In genomic region chr11:65558785-65559509, GRCh38 we compare ENCODE assay signal across 8 cellular contexts.
A peak's percentile ranks its signal among the peaks of the same experiment; 100 is the strongest.
DNase-seq lines count a peak whose midpoint lies in the region; ATAC-seq lines count a peak whose summit lies in the region.

No MANE protein-coding gene starts in this region.

- peak overlapping the region; percentile 75 for H3K4me3 Mint-ChIP-seq in stimulated activated effector memory CD8-positive, alpha-beta T cell treated with anti-CD3 and anti-CD28 coated beads, Interleukin-12 subunit alpha, Interleukin-12 subunit beta, amount 100 ng/mL, for 72 hours

- ATAC-seq in stimulated activated effector memory CD8-positive, alpha-beta T cell treated with anti-CD3 and anti-CD28 coated beads, Interleukin-12 subunit alpha, Interleukin-12 subunit beta, amount 100 ng/mL, for 72 hours = no peak
- ATAC-seq in GM18861 (IDR thresholded peaks at IDR 0.05; ENCODE audit: unreplicated experiment) = no peak
- ATAC-seq in HG03045 (IDR thresholded peaks at IDR 0.05; ENCODE audit: unreplicated experiment) = no peak
- ATAC-seq in GM21360 (IDR thresholded peaks at IDR 0.05; ENCODE audit: unreplicated experiment) = no peak

- H3K27me3 ChIP-seq in iPS-18a (ENCODE audit: control insufficient read depth, insufficient read depth, low read length) = peaks cover 52% of the 10 kb centered on the region

- H3K4me3 ChIP-seq in iPS-18a (ENCODE audit: low read length) = peak overlapping the region; percentile 55

- no peaks in the 10 kb centered on the region for H3K9me3 ChIP-seq in iPS-18a (ENCODE audit: control insufficient read depth, low read depth, low read length)

- no peak overlapping the region for H3K27ac ChIP-seq in iPS-18a (ENCODE audit: low read length)

- peaks cover 5% of the 10 kb centered on the region for H3K36me3 Mint-ChIP-seq in stimulated activated effector memory CD8-positive, alpha-beta T cell treated with anti-CD3 and anti-CD28 coated beads, Interleukin-12 subunit alpha, Interleukin-12 subunit beta, amount 100 ng/mL, for 72 hours

- H3K4me1 Mint-ChIP-seq in stimulated activated effector memory CD8-positive, alpha-beta T cell treated with anti-CD3 and anti-CD28 coated beads, Interleukin-12 subunit alpha, Interleukin-12 subunit beta, amount 100 ng/mL, for 72 hours = peaks cover 64% of the 10 kb centered on the region

- H3K36me3 ChIP-seq in iPS-18a (ENCODE audit: control insufficient read depth, low read depth, low read length) = no peaks in the 10 kb centered on the region

- H3K9ac ChIP-seq in iPS-18a (ENCODE audit: low read length) = no peak overlapping the region

- no peaks in the 10 kb centered on the region for H3K9me3 Mint-ChIP-seq in stimulated activated effector memory CD8-positive, alpha-beta T cell treated with anti-CD3 and anti-CD28 coated beads, Interleukin-12 subunit alpha, Interleukin-12 subunit beta, amount 100 ng/mL, for 72 hours

- peaks cover 23% of the 10 kb centered on the region for H3K4me1 ChIP-seq in iPS-18a (ENCODE audit: control insufficient read depth, low read depth, low read length)

- DNase-seq in DMS79 treated with DMSO at 0.1 percent for 48 hours (lab: John Stamatoyannopoulos, UW) = peak; percentile 22
- no peak for DNase-seq in DMS79 (lab: John Stamatoyannopoulos, UW)
- DNase-seq in anterior cingulate cortex (lab: John Stamatoyannopoulos, UW) = peak in 50 of 58 donors; percentile 26 to 79 (median 61)
- DNase-seq in stimulated activated effector memory CD8-positive, alpha-beta T cell treated with anti-CD3 and anti-CD28 coated beads, Interleukin-12 subunit alpha, Interleukin-12 subunit beta, amount 100 ng/mL, for 72 hours (ENCODE audit: low spot score in 2 of 2) = no peak

- H3K27ac Mint-ChIP-seq in stimulated activated effector memory CD8-positive, alpha-beta T cell treated with anti-CD3 and anti-CD28 coated beads, Interleukin-12 subunit alpha, Interleukin-12 subunit beta, amount 100 ng/mL, for 72 hours = peak overlapping the region; percentile 90

Comparison
In these comparisons a context has a peak if more than half of its experiments do, and no peak if none do; other contexts are left out.
1. DNase-seq: peak in DMS79 treated with DMSO at 0.1 percent for 48 hours (single experiment) and anterior cingulate cortex (50 of 58); none in DMS79 (single experiment) and stimulated activated effector memory CD8-positive, alpha-beta T cell treated with anti-CD3 and anti-CD28 coated beads, Interleukin-12 subunit alpha, Interleukin-12 subunit beta, amount 100 ng/mL, for 72 hours (0 of 2).